In genomic region chr14:101903111-101903561, GRCh38 we compare ENCODE assay signal across 17 cellular contexts.
DNase-seq lines count a peak whose midpoint lies in the region; ATAC-seq lines count a peak whose summit lies in the region.
"Had no signal": no experiment of that assay in that cellular context is flagged by ENCODE, and none has a peak within 500 bp of the region (broad histone marks: within the 10 kb centered on the region; RNA-seq: fewer than 3 reads in every experiment).

No MANE protein-coding gene starts in this region.

- H3K4me3 Mint-ChIP-seq in activated naive CD8-positive, alpha-beta T cell: no peak overlapping the region
- no peak overlapping the region for H3K4me3 Mint-ChIP-seq in activated naive CD8-positive, alpha-beta T cell treated with anti-CD3 and anti-CD28 coated beads for 36 hours
- H3K4me3 Mint-ChIP-seq: activated CD8-positive, alpha-beta T cell treated with anti-CD3 and anti-CD28 coated beads, Interleukin-2, amount 10 ng/mL, durations not matched to agents 7 days and 5 days; activated T-helper 1 cell treated with anti-CD3 and anti-CD28 coated beads, Interleukin-12 subunit alpha, Interleukin-12 subunit beta, Interleukin-2, Interleukin-4 antibody, amounts not matched to agents 30 ng/mL and 10 ng/mL and 1 ng/mL, durations not matched to agents 14 hours and 24 hours and 36 hours; mesothelial cell of epicardium; nephron progenitor cell had no signal

- H3K27ac Mint-ChIP-seq in activated naive CD8-positive, alpha-beta T cell: peak overlapping the region; percentile 64
- H3K27ac Mint-ChIP-seq in activated naive CD8-positive, alpha-beta T cell treated with anti-CD3 and anti-CD28 coated beads for 36 hours: no peak overlapping the region
- H3K27ac Mint-ChIP-seq: activated T-helper 1 cell treated with anti-CD3 and anti-CD28 coated beads, Interleukin-12 subunit alpha, Interleukin-12 subunit beta, Interleukin-2, Interleukin-4 antibody, amounts not matched to agents 30 ng/mL and 10 ng/mL and 1 ng/mL, durations not matched to agents 14 hours and 24 hours and 36 hours; mesothelial cell of epicardium; nephron progenitor cell had no signal

- intact Hi-C loops in cardiac septum (cut with DNase I): no loop called here

- ATAC-seq in HG02623 (IDR thresholded peaks at IDR 0.05; ENCODE audit: unreplicated experiment) (no peak), HG03097 (IDR thresholded peaks at IDR 0.05; ENCODE audit: low FRiP score, unreplicated experiment) (no peak)
- ATAC-seq: activated CD4-positive, CD25-positive, alpha-beta regulatory T cell treated with anti-CD3 and anti-CD28 coated beads, Interleukin-2, amount 50 U/mL, for 24 hours; activated CD8-positive, alpha-beta T cell treated with anti-CD3 and anti-CD28 coated beads, Interleukin-2, amount 10 ng/mL, durations not matched to agents 7 days and 5 days had no signal

- no peaks in the 10 kb centered on the region for H3K27me3 Mint-ChIP-seq in activated naive CD8-positive, alpha-beta T cell
- no peaks in the 10 kb centered on the region for H3K27me3 Mint-ChIP-seq in activated naive CD8-positive, alpha-beta T cell treated with anti-CD3 and anti-CD28 coated beads for 36 hours

- no peaks in the 10 kb centered on the region for H3K9me3 Mint-ChIP-seq in activated naive CD8-positive, alpha-beta T cell (ENCODE audit: low read depth)
- no peaks in the 10 kb centered on the region for H3K9me3 Mint-ChIP-seq in activated naive CD8-positive, alpha-beta T cell treated with anti-CD3 and anti-CD28 coated beads for 36 hours
- H3K9me3 Mint-ChIP-seq: activated T-helper 1 cell treated with anti-CD3 and anti-CD28 coated beads, Interleukin-12 subunit alpha, Interleukin-12 subunit beta, Interleukin-2, Interleukin-4 antibody, amounts not matched to agents 30 ng/mL and 10 ng/mL and 1 ng/mL, durations not matched to agents 14 hours and 24 hours and 36 hours; mesothelial cell of epicardium; nephron progenitor cell had no signal

- no peak for DNase-seq in activated naive CD8-positive, alpha-beta T cell treated with anti-CD3 and anti-CD28 coated beads for 36 hours
- DNase-seq in cardiac septum (ENCODE audit: low spot score) (peak; percentile 88), nucleus accumbens (lab: John Stamatoyannopoulos, UW) (peak in 54 of 56 donors; percentile 7 to 85 (median 59)), SW 1271 (lab: John Stamatoyannopoulos, UW) (no peak), ureter (ENCODE audit: low spot score) (no peak)
- DNase-seq: activated CD8-positive, alpha-beta T cell treated with anti-CD3 and anti-CD28 coated beads, Interleukin-2, amount 10 ng/mL, durations not matched to agents 7 days and 5 days; foreskin fibroblast; NCI-H510A treated with DMSO at 0.1 percent for 48 hours; nephron progenitor cell; RPMI8226; T-helper 9 cell had no signal

- H3K36me3 Mint-ChIP-seq in activated naive CD8-positive, alpha-beta T cell: peaks cover 10% of the 10 kb centered on the region
- peaks cover 10% of the 10 kb centered on the region for H3K36me3 Mint-ChIP-seq in activated naive CD8-positive, alpha-beta T cell treated with anti-CD3 and anti-CD28 coated beads for 36 hours

- no peaks in the 10 kb centered on the region for H3K4me1 Mint-ChIP-seq in activated naive CD8-positive, alpha-beta T cell (ENCODE audit: low read depth)
- no peaks in the 10 kb centered on the region for H3K4me1 Mint-ChIP-seq in activated naive CD8-positive, alpha-beta T cell treated with anti-CD3 and anti-CD28 coated beads for 36 hours
- H3K4me1 Mint-ChIP-seq: mesothelial cell of epicardium, nephron progenitor cell had no signal

Comparison
In these comparisons a context has a peak if more than half of its experiments do, and no peak if none do; other contexts are left out.
1. DNase-seq: peak in cardiac septum (single experiment) and nucleus accumbens (54 of 56); none in activated naive CD8-positive, alpha-beta T cell treated with anti-CD3 and anti-CD28 coated beads for 36 hours (single experiment), SW 1271 (0 of 2) and ureter (single experiment).